In genomic region chr19:47609885-47610545, GRCh38 we compare ENCODE assay signal across 1 cellular context.
A peak's percentile ranks its signal among the peaks of the same experiment; 100 is the strongest.
TF ChIP-seq lines count a peak whose summit lies in the region.

No MANE protein-coding gene starts in this region.

TF ChIP-seq in H1, 55 proteins besides CTCF, POLR2A, EP300 and RAD21:
- no peak for TF ChIP-seq SUZ12 (IDR thresholded peaks at IDR 0.05; ENCODE audit: low read length)
- no peak for TF ChIP-seq RXRA (IDR thresholded peaks at IDR 0.05; ENCODE audit: insufficient read depth, low read depth, low read length)
- TF ChIP-seq CREB1 (IDR thresholded peaks at IDR 0.05) = no peak
- no peak for TF ChIP-seq SP1 (IDR thresholded peaks at IDR 0.05; ENCODE audit: low read depth, low read length)
- peak; percentile 78; a peak in 2 of 4 replicates for TF ChIP-seq SIN3A (conservative IDR thresholded peaks at IDR 0.05 in 1 of 2, IDR thresholded peaks at IDR 0.05 in 1 of 2; ENCODE audit: low read depth in 1 of 2, low read length in 2 of 2)
- peak; percentile 71 for TF ChIP-seq ASH2L (IDR thresholded peaks at IDR 0.05; ENCODE audit: low read length)
- 0 out of 2 replicates have a peak, but pooled peaks have one; percentile 23 for TF ChIP-seq TBP (IDR thresholded peaks at IDR 0.05; ENCODE audit: low read depth, low read length)
- TF ChIP-seq JUN (IDR thresholded peaks at IDR 0.05; ENCODE audit: low read depth, low read length) = no peak
- peak; percentile 45; the same call in 1 of the 2 replicates for TF ChIP-seq TAF1 (IDR thresholded peaks at IDR 0.05; ENCODE audit: low read depth, low read length)
- TF ChIP-seq RBBP5 (IDR thresholded peaks at IDR 0.05; ENCODE audit: borderline replicate concordance, low read depth, low read length) = 0 out of 2 replicates have a peak, but pooled peaks have one; percentile 26
- TF ChIP-seq KDM1A (IDR thresholded peaks at IDR 0.05; ENCODE audit: borderline replicate concordance, low read length) = no peak
- TF ChIP-seq ATF3 (IDR thresholded peaks at IDR 0.05; ENCODE audit: insufficient read depth, low read depth, low read length) = no peak
- TF ChIP-seq PHF8 (conservative IDR thresholded peaks at IDR 0.05; ENCODE audit: low read depth, low read length) = no peak; the same call in 1 of the 2 replicates
